8 cellular contexts compared by ENCODE assay signal in genomic region chr12:7219599-7220243, GRCh38. TPM values are rescaled to one million over a fixed set of nuclear protein-coding genes. Genes with fewer than 3 reads are reported as not detected.
DNase-seq lines count a peak whose midpoint lies in the region; ATAC-seq and TF ChIP-seq lines count a peak whose summit lies in the region.

No MANE protein-coding gene starts in this region.

- H3K4me3 ChIP-seq in AG10803 (ENCODE audit: low read length): no peak overlapping the region
- H3K4me3 ChIP-seq in coronary artery: no peak overlapping the region
- H3K4me3 ChIP-seq in lower leg skin (ENCODE audit: low read depth, poor library complexity, severe bottlenecking): no peak overlapping the region

- H3K4me1 Mint-ChIP-seq in activated CD4-positive, alpha-beta T cell treated with anti-CD3 and anti-CD28 coated beads, Interleukin-2, amount 10 ng/mL, durations not matched to agents 24 days and 14 days: no peaks in the 10 kb centered on the region

- 13 to 16% methylated on average over 3 of the region's 3 CpGs for WGBS in lower leg skin, 2 donors

- no peak overlapping the region for H3K4me3 Mint-ChIP-seq in activated CD4-positive, alpha-beta T cell treated with anti-CD3 and anti-CD28 coated beads, Interleukin-2, amount 10 ng/mL, durations not matched to agents 24 days and 14 days

- peak; percentile 99 for TF ChIP-seq CTCF in AG10803 (conservative IDR thresholded peaks at IDR 0.05; ENCODE audit: low read length)
- TF ChIP-seq CTCF in coronary artery (IDR thresholded peaks at IDR 0.05): peak; percentile 64
- no peak for TF ChIP-seq CTCF in lower leg skin (IDR thresholded peaks at IDR 0.05)

- TF ChIP-seq POLR2A in lower leg skin (IDR thresholded peaks at IDR 0.05): no peak

- H3K9me3 Mint-ChIP-seq in activated CD4-positive, alpha-beta T cell treated with anti-CD3 and anti-CD28 coated beads, Interleukin-2, amount 10 ng/mL, durations not matched to agents 24 days and 14 days: no peaks in the 10 kb centered on the region

- H3K36me3 Mint-ChIP-seq in activated CD4-positive, alpha-beta T cell treated with anti-CD3 and anti-CD28 coated beads, Interleukin-2, amount 10 ng/mL, durations not matched to agents 24 days and 14 days (ENCODE audit: low read depth): no peaks in the 10 kb centered on the region

- no peak overlapping the region for H3K27ac ChIP-seq in coronary artery

- peak; percentile 74 for DNase-seq in AG10803 (ENCODE audit: low read depth)
- peak; percentile 82 for DNase-seq in H4 (ENCODE audit: low spot score)
- peak; percentile 73 for DNase-seq in NCI-H460 (ENCODE audit: extremely low read depth, low read depth)
- DNase-seq in activated CD4-positive, alpha-beta T cell treated with anti-CD3 and anti-CD28 coated beads, Interleukin-2, amount 10 ng/mL, durations not matched to agents 24 days and 14 days: peak; percentile 91
- DNase-seq in coronary artery (ENCODE audit: low spot score): no peak
- peak; percentile 60 to 92 for DNase-seq in lower leg skin (ENCODE audit: low spot score in 2 of 2)
- peak; percentile 29 to 51 (median 34) for DNase-seq in stimulated activated CD4-positive, alpha-beta T cell treated with anti-CD3 and anti-CD28 coated beads, TNF-alpha, amount 100 ng/mL, for 4 hours (ENCODE audit: low read depth in 3 of 3)

- H3K27ac Mint-ChIP-seq in activated CD4-positive, alpha-beta T cell treated with anti-CD3 and anti-CD28 coated beads, Interleukin-2, amount 10 ng/mL, durations not matched to agents 24 days and 14 days: no peak overlapping the region

- intact Hi-C loops in activated CD4-positive, alpha-beta T cell treated with anti-CD3 and anti-CD28 coated beads, Interleukin-2, amount 10 ng/mL, durations not matched to agents 24 days and 14 days (cut with micrococcal nuclease): loop anchor here (1.0 kb wide), 2 partner anchors 241 to 419 kb away; no protein-coding TSS in a partner anchor
- intact Hi-C loops in lower leg skin (cut with DNase I; ENCODE audit: low total_unique reads): loop anchor here (5.0 kb wide), 2 partner anchors 243 to 423 kb away; no protein-coding TSS in a partner anchor

- no peaks in the 10 kb centered on the region for H3K27me3 Mint-ChIP-seq in activated CD4-positive, alpha-beta T cell treated with anti-CD3 and anti-CD28 coated beads, Interleukin-2, amount 10 ng/mL, durations not matched to agents 24 days and 14 days

- no peak for ATAC-seq in HG03045 (IDR thresholded peaks at IDR 0.05; ENCODE audit: unreplicated experiment)

RNA-seq across cellular contexts. Expression of gene PEX5, which starts 30.2 kb away (rescaled TPM):
- 27.6 and 39.2 TPM in 2 replicates for total RNA-seq in H4 (2014; rRNA removed; shearing (Covaris generic))
- total RNA-seq in NCI-H460 (2014; rRNA removed; shearing (Covaris generic)): 8.9 and 13.9 TPM in 2 replicates
- 20.0 and 66.8 TPM in 2 replicates for polyA plus RNA-seq in NCI-H460 (2014; cell fraction: nucleus; rRNA removed)
- 36.7 and 42.5 TPM in 2 replicates for total RNA-seq in activated CD4-positive, alpha-beta T cell treated with anti-CD3 and anti-CD28 coated beads, Interleukin-2, amount 10 ng/mL, durations not matched to agents 24 days and 14 days
- 10 to 100 TPM; 20.5 to 46.4 (median 33.9) TPM for total RNA-seq in lower leg skin

Comparison
In these comparisons a context has a peak if more than half of its experiments do, and no peak if none do; other contexts are left out.
1. CTCF ChIP-seq: peak in AG10803 (single experiment) and coronary artery (single experiment); none in lower leg skin (0 of 3).